Comparison of ENCODE assay signal across 10 cellular contexts in the genomic region with DNA sequence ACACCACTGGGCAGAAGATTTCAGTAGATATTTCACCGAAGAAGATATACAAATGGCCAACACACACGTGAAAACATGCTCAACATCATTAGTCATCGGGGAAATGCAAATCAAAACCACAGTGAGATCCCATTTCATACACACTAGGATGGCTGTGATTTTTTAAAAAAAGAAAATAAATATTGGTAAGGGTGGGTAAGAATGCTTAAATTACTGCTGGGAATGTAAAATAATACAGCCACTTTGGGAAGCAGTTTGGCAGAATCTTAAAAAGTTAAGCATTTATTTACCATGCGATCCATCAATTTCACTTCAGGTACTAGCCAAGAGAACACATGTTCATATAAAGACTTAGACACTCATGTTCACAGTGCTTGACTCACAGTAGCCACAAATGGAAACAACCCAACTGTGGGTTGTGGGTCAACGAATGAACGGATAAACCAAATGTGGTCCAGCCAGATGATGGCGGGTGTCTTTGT. TPM values are rescaled to one million over a fixed set of nuclear protein-coding genes. Genes with fewer than 3 reads are reported as not detected.
DNase-seq lines count a peak whose midpoint lies in the region; ATAC-seq and TF ChIP-seq lines count a peak whose summit lies in the region.
"Had no signal": no experiment of that assay in that cellular context is flagged by ENCODE, and none has a peak within 500 bp of the region (broad histone marks: within the 10 kb centered on the region; RNA-seq: fewer than 3 reads in every experiment).

No MANE protein-coding gene starts in this region.

- DNase-seq in RWPE2 (ENCODE audit: low spot score) = no peak
- peak; percentile 84 for DNase-seq in myocyte (ENCODE audit: low read depth)
- no peak for DNase-seq in NCI-H1092 treated with DMSO at 0.1 percent for 48 hours (lab: John Stamatoyannopoulos, UW)
- DNase-seq in activated naive CD4-positive, alpha-beta T cell treated with anti-CD3 and anti-CD28 coated beads, Interleukin-2, amount 50 U/mL, for 16 hours = no peak
- no peak for DNase-seq in KBM-7
- DNase-seq: activated naive CD8-positive, alpha-beta T cell treated with anti-CD3 and anti-CD28 coated beads, Interleukin-2, amount 10 ng/mL, durations not matched to agents 7 days and 5 days; heart right ventricle had no signal

- no peak for TF ChIP-seq POLR2A in GM18505 (IDR thresholded peaks at IDR 0.05; ENCODE audit: borderline replicate concordance, extremely low read depth, insufficient read depth, insufficient read length)

- ATAC-seq in GM18505 (IDR thresholded peaks at IDR 0.05; ENCODE audit: unreplicated experiment) = peak; percentile 38
- peak; percentile 31 for ATAC-seq in HG02610 (IDR thresholded peaks at IDR 0.05; ENCODE audit: unreplicated experiment)
- ATAC-seq in RWPE2 (ENCODE audit: low read depth) = peak; percentile 26; the same call in 1 of the 3 replicates
- ATAC-seq: heart right ventricle had no signal

- no peak for TF ChIP-seq CTCF in RWPE2 (IDR thresholded peaks at IDR 0.05; ENCODE audit: poor library complexity, severe bottlenecking)

- H3K27ac ChIP-seq in RWPE2 (ENCODE audit: poor library complexity, severe bottlenecking) = peak overlapping the region; percentile 47
- H3K27ac ChIP-seq: heart right ventricle had no signal

- no peaks in the 10 kb centered on the region for H3K27me3 ChIP-seq in RWPE2 (ENCODE audit: insufficient read depth, poor library complexity, severe bottlenecking)

- no peaks in the 10 kb centered on the region for H3K36me3 ChIP-seq in RWPE2 (ENCODE audit: low read depth)
- H3K36me3 ChIP-seq: heart right ventricle, neutrophil had no signal

- H3K9me3 ChIP-seq in RWPE2 (ENCODE audit: severe bottlenecking) = no peaks in the 10 kb centered on the region
- H3K9me3 ChIP-seq: heart right ventricle, neutrophil had no signal

- in situ Hi-C loops in KBM-7 (cut with MboI; ENCODE audit: low pct_unique_long_range_greater_than_20kb, low sequenced_read_pairs) = no loop called here

- no peak overlapping the region for H3K4me3 ChIP-seq in RWPE2 (ENCODE audit: severe bottlenecking)
- H3K4me3 ChIP-seq: heart right ventricle had no signal

- H3K4me1 ChIP-seq in RWPE2 (ENCODE audit: insufficient read depth, poor library complexity, severe bottlenecking) = peaks cover 30% of the 10 kb centered on the region

RNA-seq across cellular contexts. Expression of a gene that starts 6.5 kb away (rescaled TPM):
- 0.16 TPM in 1 of 2 replicates, not detected in the other for total RNA-seq in myocyte
- polyA plus RNA-seq in myocyte (2012) = 0.19 TPM

RNA-seq across cellular contexts. Expression of a gene that starts 42.0 kb away (rescaled TPM):
- 40.3 and 41.6 TPM in 2 replicates for total RNA-seq in myocyte
- 30.9 TPM for polyA plus RNA-seq in myocyte (2012)

RNA-seq across cellular contexts. Expression of a gene that starts 42.1 kb away (rescaled TPM):
- 345 and 400 TPM in 2 replicates for total RNA-seq in myocyte
- polyA plus RNA-seq in myocyte (2012) = 724 TPM
